Comparison of ENCODE assay signal across 8 cellular contexts in the genomic region with DNA sequence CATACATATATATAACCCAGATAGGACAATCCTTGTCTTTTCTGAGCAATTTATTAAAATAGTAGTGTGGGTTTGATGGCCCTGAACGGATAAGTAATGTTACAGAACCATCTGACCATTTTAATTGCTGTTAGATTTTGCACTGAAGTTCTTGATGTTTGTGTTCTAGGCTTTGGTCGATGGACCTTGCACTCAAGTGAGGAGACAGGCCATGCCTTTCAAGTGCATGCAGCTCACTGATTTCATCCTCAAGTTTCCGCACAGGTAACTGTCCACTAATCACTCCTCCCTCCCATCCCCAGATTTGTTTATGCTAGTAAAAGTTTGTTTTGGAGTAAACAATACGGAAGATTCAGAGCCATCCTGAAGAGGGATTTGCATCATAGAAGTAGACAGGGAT. TPM values are rescaled to one million over a fixed set of nuclear protein-coding genes. Genes with fewer than 3 reads are reported as not detected.
DNase-seq lines count a peak whose midpoint lies in the region; ATAC-seq and TF ChIP-seq lines count a peak whose summit lies in the region.

No MANE protein-coding gene starts in this region.

- no peak for ATAC-seq in GM23338
- no peak for ATAC-seq in HG03565 (IDR thresholded peaks at IDR 0.05; ENCODE audit: unreplicated experiment)

- no peaks in the 10 kb centered on the region for H3K9me3 ChIP-seq in SJSA1 (replicated peaks)
- no peaks in the 10 kb centered on the region for H3K9me3 ChIP-seq in esophagus squamous epithelium
- no peaks in the 10 kb centered on the region for H3K9me3 ChIP-seq in sigmoid colon

- H3K4me1 Mint-ChIP-seq in GM23338, result peaks cover 17% of the 10 kb centered on the region

- H3K27me3 Mint-ChIP-seq in GM23338 (ENCODE audit: insufficient read depth, low read depth, poor library complexity), result peaks cover 6% of the 10 kb centered on the region

- H3K4me2 ChIP-seq in GM23338, result peak overlapping the region; percentile 97

- H3K36me3 ChIP-seq in GM23338 (ENCODE audit: insufficient read depth), result peaks cover 55% of the 10 kb centered on the region
- peaks cover 63% of the 10 kb centered on the region for H3K36me3 ChIP-seq in SJSA1
- peaks cover 14 to 56% (median 37%) of the 10 kb centered on the region in 3 donors for H3K36me3 ChIP-seq in esophagus squamous epithelium
- H3K36me3 ChIP-seq in sigmoid colon, result peaks cover 17 to 56% (median 43%) of the 10 kb centered on the region in 4 donors

- H3K4me1 ChIP-seq in GM23338 (ENCODE audit: insufficient read depth), result peaks cover 15% of the 10 kb centered on the region
- peaks cover 11% of the 10 kb centered on the region for H3K4me1 ChIP-seq in SJSA1 (replicated peaks)
- peaks cover 18 to 52% (median 32%) of the 10 kb centered on the region in 3 donors for H3K4me1 ChIP-seq in esophagus squamous epithelium
- H3K4me1 ChIP-seq in sigmoid colon, result peaks cover 0 to 34% (median 29%) of the 10 kb centered on the region in 4 donors

- WGBS in esophagus squamous epithelium, 2 donors, result 69 to 81% methylated on average over 4 of the region's 4 CpGs
- 74 to 87% methylated on average over 4 of the region's 4 CpGs for WGBS in sigmoid colon, 2 donors

- intact Hi-C loops in esophagus squamous epithelium (cut with DNase I), result no loop called here
- intact Hi-C loops in sigmoid colon (cut with DNase I), result loop anchor here (5.0 to 10.0 kb wide), 6 partner anchors 64 to 1616 kb away; partner anchors contain the start of genes CTNNB1, SCN11A, SLC25A38 and ULK4

- TF ChIP-seq EP300 in sigmoid colon (IDR thresholded peaks at IDR 0.05), result no peak

- TF ChIP-seq POLR2A in esophagus squamous epithelium (IDR thresholded peaks at IDR 0.05) (no peak), sigmoid colon (IDR thresholded peaks at IDR 0.05) (no peak)

- peaks cover 66% of the 10 kb centered on the region for H3K36me3 Mint-ChIP-seq in GM23338 (ENCODE audit: low read depth)

- TF ChIP-seq CTCF in GM23338 (conservative IDR thresholded peaks at IDR 0.05; ENCODE audit: low read depth in 2 of 2), result no peak
- TF ChIP-seq CTCF in esophagus squamous epithelium (IDR thresholded peaks at IDR 0.05), result no peak
- no peak for TF ChIP-seq CTCF in sigmoid colon (IDR thresholded peaks at IDR 0.05)

- no peak overlapping the region for H2AFZ ChIP-seq in GM23338

- no peak for DNase-seq in GM23338 (ENCODE audit: low spot score)
- DNase-seq in SJSA1 (ENCODE audit: low read depth in 1 of 2, low spot score in 2 of 2), result no peak
- DNase-seq in esophagus squamous epithelium (lab: John Stamatoyannopoulos, UW), result no peak
- DNase-seq in sigmoid colon, result no peak
- DNase-seq in DMS79 (lab: John Stamatoyannopoulos, UW), result no peak
- DNase-seq in GM03348 (ENCODE audit: low spot score), result no peak
- no peak for DNase-seq in NCI-H226

- H3K9me2 ChIP-seq in GM23338 (ENCODE audit: insufficient read depth), result no peaks in the 10 kb centered on the region

- H3F3A ChIP-seq in GM23338 (replicated peaks; ENCODE audit: low read depth), result peaks cover 42% of the 10 kb centered on the region

- peak overlapping the region; percentile 93 for H3K4me3 Mint-ChIP-seq in GM23338

- peak overlapping the region; percentile 95 for H3K27ac Mint-ChIP-seq in GM23338

- H3K27me3 ChIP-seq in GM23338 (ENCODE audit: insufficient read depth), result no peaks in the 10 kb centered on the region
- H3K27me3 ChIP-seq in SJSA1 (replicated peaks), result no peaks in the 10 kb centered on the region
- H3K27me3 ChIP-seq in esophagus squamous epithelium, result no peaks in the 10 kb centered on the region
- H3K27me3 ChIP-seq in sigmoid colon, result no peaks in the 10 kb centered on the region

- H3K27ac ChIP-seq in GM23338 (ENCODE audit: low read depth) (peak overlapping the region; percentile 87), SJSA1 (no peak overlapping the region), esophagus squamous epithelium (peak overlapping the region in 3 of 4 donors; percentile 90 to 97 (median 91)), sigmoid colon (peak overlapping the region in 3 of 4 donors; percentile 85 to 94 (median 91))

- H4K20me1 ChIP-seq in GM23338 (replicated peaks; ENCODE audit: insufficient read depth), result peaks cover 45% of the 10 kb centered on the region

- peaks cover 34% of the 10 kb centered on the region for H3K79me2 ChIP-seq in GM23338 (replicated peaks; ENCODE audit: insufficient read depth)

- H3K9me3 Mint-ChIP-seq in GM23338, result no peaks in the 10 kb centered on the region

- H3K4me3 ChIP-seq in GM23338, result peak overlapping the region; percentile 53
- peak overlapping the region; percentile 89 for H3K4me3 ChIP-seq in SJSA1
- peak overlapping the region; percentile 64 to 96 (median 84) for H3K4me3 ChIP-seq in esophagus squamous epithelium
- peak overlapping the region in 1 of 4 donors; percentile 94 for H3K4me3 ChIP-seq in sigmoid colon

TF ChIP-seq in GM23338, 12 proteins besides CTCF, POLR2A, EP300 and RAD21 (continues in another document):
- TF ChIP-seq ZNF331 (CRISPR knock-in tag; IDR thresholded peaks at IDR 0.05; ENCODE audit: low read depth) (no peak), STAT1 (IDR thresholded peaks at IDR 0.05; ENCODE audit: unreplicated experiment) (no peak), CREB1 (CRISPR knock-in tag; IDR thresholded peaks at IDR 0.05; ENCODE audit: low read depth) (no peak), EZH2 (IDR thresholded peaks at IDR 0.05; ENCODE audit: low read depth, unreplicated experiment) (no peak), REST (IDR thresholded peaks at IDR 0.05; ENCODE audit: unreplicated experiment) (no peak), ZNF114 (CRISPR knock-in tag; IDR thresholded peaks at IDR 0.05) (no peak), POLR2AphosphoS5 (IDR thresholded peaks at IDR 0.05; ENCODE audit: low read depth) (no peak)

RNA-seq across cellular contexts. Expression of gene RPL14, which starts 1.3 kb away (rescaled TPM):
- total RNA-seq in GM23338 (2014; rRNA removed; shearing (Covaris generic)), result 510 and 596 TPM in 2 replicates
- 1,727 and 1,748 TPM in 2 replicates for polyA plus RNA-seq in GM23338 (2016; fragmentation: Nextera tagmentation; extraction: Ambion mirVana)
- 303 and 410 TPM in 2 replicates for total RNA-seq in SJSA1 (2014; rRNA removed; shearing (Covaris generic))
- 100 to 1,000 TPM; 333 to 488 (median 431) TPM for total RNA-seq in esophagus squamous epithelium
- 100 to 1,000 TPM; 447 to 619 (median 549) TPM for total RNA-seq in sigmoid colon
- polyA plus RNA-seq in sigmoid colon, result 1,000 to 10,000 TPM; 1,034 to 1,712 (median 1,302) TPM

RNA-seq across cellular contexts. Expression of gene ZNF619, which starts 18.4 kb away (rescaled TPM):
- 7.4 and 10.5 TPM in 2 replicates for total RNA-seq in GM23338 (2014; rRNA removed; shearing (Covaris generic))
- 1.3 and 1.4 TPM in 2 replicates for polyA plus RNA-seq in GM23338 (2016; fragmentation: Nextera tagmentation; extraction: Ambion mirVana)
- 2.7 and 4.7 TPM in 2 replicates for total RNA-seq in SJSA1 (2014; rRNA removed; shearing (Covaris generic))
- total RNA-seq in esophagus squamous epithelium, result 1 to 10 TPM; 1.9 to 9.4 (median 3.9) TPM
- 1 to 10 TPM; 3.4 to 5.1 (median 4.5) TPM for total RNA-seq in sigmoid colon
- 1 to 10 TPM; 1.2 to 2.6 (median 1.6) TPM for polyA plus RNA-seq in sigmoid colon

RNA-seq across cellular contexts. Expression of gene ZNF620, which starts 47.4 kb away (rescaled TPM):
- 13.6 and 18.0 TPM in 2 replicates for total RNA-seq in GM23338 (2014; rRNA removed; shearing (Covaris generic))
- polyA plus RNA-seq in GM23338 (2016; fragmentation: Nextera tagmentation; extraction: Ambion mirVana) (11.8 and 14.1 TPM in 2 replicates), sigmoid colon (1 to 10 TPM; 1.8 to 2.1 (median 2.0) TPM)
- total RNA-seq in SJSA1 (2014; rRNA removed; shearing (Covaris generic)), result 0.69 and 2.4 TPM in 2 replicates
- total RNA-seq in esophagus squamous epithelium (1 to 10 TPM in 1 of 4 donors, under 1 TPM in 2, not detected in 1; 0.26 to 1.3 (median 0.56) TPM), sigmoid colon (1 to 10 TPM; 1.4 to 7.3 (median 4.1) TPM)
